Comparison of ENCODE assay signal across 13 cellular contexts in genomic region chr10:67696029-67696428, GRCh38. TPM values are rescaled to one million over a fixed set of nuclear protein-coding genes. Genes with fewer than 3 reads are reported as not detected.
DNase-seq lines count a peak whose midpoint lies in the region; ATAC-seq and TF ChIP-seq lines count a peak whose summit lies in the region.
"Had no signal": no experiment of that assay in that cellular context is flagged by ENCODE, and none has a peak within 500 bp of the region (broad histone marks: within the 10 kb centered on the region; RNA-seq: fewer than 3 reads in every experiment).

CTNNA3 (minus strand) TSS chr10:67696195.

- no peak within 1 kb of the TSS for H2AFZ ChIP-seq in H9 (ENCODE audit: low read length)

- no peak within 1 kb of the TSS for H4K91ac ChIP-seq in H9 (ENCODE audit: insufficient read length, low read depth, low read length)

- no peaks in the 10 kb centered on the region for H3K23me2 ChIP-seq in H9 (ENCODE audit: insufficient read length, low read depth, low read length, poor library complexity, severe bottlenecking)

- no peak within 1 kb of the TSS for H2BK120ac ChIP-seq in H9 (ENCODE audit: low read depth, low read length, poor library complexity, severe bottlenecking)

- no peak within 1 kb of the TSS for H2BK20ac ChIP-seq in H9 (ENCODE audit: low read depth, low read length, poor library complexity, severe bottlenecking)

- H2BK5ac ChIP-seq in H9 (ENCODE audit: insufficient read length, low read length), result no peak within 1 kb of the TSS

- H3K9me3 ChIP-seq in gastroesophageal sphincter (no peaks in the 10 kb centered on the region), gastrocnemius medialis (no peaks in the 10 kb centered on the region), H9 (ENCODE audit: control insufficient read depth, low read depth, low read length) (no peaks in the 10 kb centered on the region)
- H3K9me3 ChIP-seq: BLaER1 treated with 17β-estradiol and CSF1 and Interleukin-3, amounts not matched to agents 10 nM and 100 nM; SJSA1 had no signal

- H3T11ph ChIP-seq in H9 (ENCODE audit: low read length), result no peak within 1 kb of the TSS

- no peak within 1 kb of the TSS for H3K18ac ChIP-seq in H9 (ENCODE audit: insufficient read length, low read depth, low read length)

- H3K27ac Mint-ChIP-seq in H9, result peak within 1 kb of the TSS in 1 of 3 experiments; percentile 71; a peak in 1 of 7 replicates
- H3K27ac Mint-ChIP-seq: activated CD4-positive, alpha-beta T cell treated with anti-CD3 and anti-CD28 coated beads for 36 hours; activated naive CD4-positive, alpha-beta T cell treated with anti-CD3 and anti-CD28 coated beads, Interleukin-2, amount 50 U/mL, for 24 hours had no signal

- no peak within 1 kb of the TSS for H3K4me2 ChIP-seq in H9 (ENCODE audit: insufficient read depth, insufficient read length, low read length)
- H3K4me2 ChIP-seq: BLaER1 treated with 17β-estradiol and CSF1 and Interleukin-3, amounts not matched to agents 10 nM and 100 nM had no signal

- no peak within 1 kb of the TSS for H3K56ac ChIP-seq in H9 (ENCODE audit: insufficient read length, low read depth, low read length)

- no peaks in the 10 kb centered on the region for H3K4me1 Mint-ChIP-seq in H9

- WGBS in gastroesophageal sphincter (ENCODE audit: low coverage in 1 of 2), 2 donors, result 3% methylated on average over 6 of the region's 6 CpGs; no CpG with 5 or more reads in 1 of the 2 donors
- WGBS in H9 (ENCODE audit: extremely low coverage, insufficient read length, low lambda C conversion rate), result no CpG with 5 or more reads among the region's 6 CpGs

- no peak within 1 kb of the TSS for H4K8ac ChIP-seq in H9 (replicated peaks; ENCODE audit: insufficient read length, low read depth, low read length)

- H3K4me1 ChIP-seq in gastroesophageal sphincter (peaks cover 0 to 31% (median 6%) of the 10 kb centered on the region in 3 donors), gastrocnemius medialis (peaks cover 14 to 17% of the 10 kb centered on the region in 2 donors), H9 (ENCODE audit: insufficient read depth, low read length) (no peaks in the 10 kb centered on the region)
- H3K4me1 ChIP-seq: BLaER1 treated with 17β-estradiol and CSF1 and Interleukin-3, amounts not matched to agents 10 nM and 100 nM; SJSA1 had no signal

- H3K14ac ChIP-seq in H9 (ENCODE audit: insufficient read depth, low read length), result no peak within 1 kb of the TSS

- no peaks in the 10 kb centered on the region for H3K79me1 ChIP-seq in H9 (ENCODE audit: insufficient read depth, low read depth, low read length, poor library complexity, severe bottlenecking)

- H3K9me3 Mint-ChIP-seq in H9, result peaks cover 18 to 21% of the 10 kb centered on the region in 2 experiments
- H3K9me3 Mint-ChIP-seq: activated naive CD4-positive, alpha-beta T cell treated with anti-CD3 and anti-CD28 coated beads, Interleukin-2, amount 50 U/mL, for 24 hours had no signal

- no peaks in the 10 kb centered on the region for H4K20me1 ChIP-seq in H9 (ENCODE audit: control insufficient read depth, insufficient read depth, insufficient read length)
- H4K20me1 ChIP-seq: BLaER1 treated with 17β-estradiol and CSF1 and Interleukin-3, amounts not matched to agents 10 nM and 100 nM had no signal

- H3K4ac ChIP-seq in H9 (ENCODE audit: low read depth, low read length), result no peak within 1 kb of the TSS

- no peak within 1 kb of the TSS for H4K5ac ChIP-seq in H9 (ENCODE audit: insufficient read length, low read depth, low read length)

- H2BK12ac ChIP-seq in H9 (ENCODE audit: insufficient read length, low read depth, low read length), result no peak within 1 kb of the TSS

- H3K27me3 ChIP-seq in gastroesophageal sphincter, result no peaks in the 10 kb centered on the region
- no peaks in the 10 kb centered on the region for H3K27me3 ChIP-seq in gastrocnemius medialis
- H3K27me3 ChIP-seq in H9 (ENCODE audit: insufficient read depth, low read length), result no peaks in the 10 kb centered on the region
- H3K27me3 ChIP-seq: BLaER1 treated with 17β-estradiol and CSF1 and Interleukin-3, amounts not matched to agents 10 nM and 100 nM had no signal

- H3K27me3 Mint-ChIP-seq in H9 (ENCODE audit: low read depth), result no peaks in the 10 kb centered on the region

- H3K4me3 ChIP-seq in gastroesophageal sphincter (peak within 1 kb of the TSS; percentile 44 to 67), gastrocnemius medialis (peak within 1 kb of the TSS; percentile 30 to 40 (median 34))
- H3K4me3 ChIP-seq: BLaER1 treated with 17β-estradiol and CSF1 and Interleukin-3, amounts not matched to agents 10 nM and 100 nM; SJSA1 had no signal

- no peaks in the 10 kb centered on the region for H3K79me2 ChIP-seq in H9 (ENCODE audit: insufficient read depth, low read length)

- peak within 1 kb of the TSS; percentile 60 to 81 (median 66) for H3K27ac ChIP-seq in gastroesophageal sphincter
- peak within 1 kb of the TSS in 3 of 4 donors; percentile 40 to 52 (median 46) for H3K27ac ChIP-seq in gastrocnemius medialis
- no peak within 1 kb of the TSS for H3K27ac ChIP-seq in H9 (ENCODE audit: insufficient read length, low read depth, low read length)
- H3K27ac ChIP-seq: BLaER1 treated with 17β-estradiol and CSF1 and Interleukin-3, amounts not matched to agents 10 nM and 100 nM; SJSA1 had no signal

- TF ChIP-seq CTCF in gastroesophageal sphincter (IDR thresholded peaks at IDR 0.05) (no peak), gastrocnemius medialis (IDR thresholded peaks at IDR 0.05 in 4 of 5, conservative IDR thresholded peaks at IDR 0.05 in 1 of 5) (no peak), H9 (conservative IDR thresholded peaks at IDR 0.05) (no peak)

- intact Hi-C loops in gastrocnemius medialis (cut with DNase I; ENCODE audit: low total_unique reads), result no loop called here

- H3K36me3 Mint-ChIP-seq in H9 (ENCODE audit: insufficient read depth in 1 of 3, low read depth in 3 of 3), result peaks cover 3 to 14% (median 11%) of the 10 kb centered on the region in 3 experiments; a peak in 6 of 7 replicates

- in situ Hi-C loops in gastrocnemius medialis (cut with MboI; ENCODE audit: low sequenced_read_pairs in 4 of 4), result loop anchor here (5.0 to 10.0 kb wide), 3 partner anchors 81 to 89 kb away; no protein-coding TSS in a partner anchor

- no peak within 1 kb of the TSS for H3K23ac ChIP-seq in H9 (ENCODE audit: insufficient read length, low read depth, low read length)

- H3K9ac ChIP-seq in H9 (ENCODE audit: extremely low read depth, insufficient read length, low read length), result no peak within 1 kb of the TSS

- no peaks in the 10 kb centered on the region for H3K36me3 ChIP-seq in gastroesophageal sphincter
- H3K36me3 ChIP-seq in gastrocnemius medialis, result no peaks in the 10 kb centered on the region
- H3K36me3 ChIP-seq: BLaER1 treated with 17β-estradiol and CSF1 and Interleukin-3, amounts not matched to agents 10 nM and 100 nM; SJSA1 had no signal

- TF ChIP-seq POLR2A in gastroesophageal sphincter (IDR thresholded peaks at IDR 0.05) (no peak), gastrocnemius medialis (IDR thresholded peaks at IDR 0.05) (no peak)

- ATAC-seq in GM18868 (IDR thresholded peaks at IDR 0.05; ENCODE audit: unreplicated experiment) (peak; percentile 73), HG02885 (IDR thresholded peaks at IDR 0.05; ENCODE audit: poor library complexity, unreplicated experiment) (peak; percentile 92), gastroesophageal sphincter (no peak), gastrocnemius medialis (no peak)
- ATAC-seq: activated CD4-positive, alpha-beta T cell treated with anti-CD3 and anti-CD28 coated beads for 36 hours; HepG2 had no signal

- H3K4me3 Mint-ChIP-seq in H9, result no peak within 1 kb of the TSS
- H3K4me3 Mint-ChIP-seq: activated CD4-positive, alpha-beta T cell treated with anti-CD3 and anti-CD28 coated beads for 36 hours; activated naive CD4-positive, alpha-beta T cell treated with anti-CD3 and anti-CD28 coated beads, Interleukin-2, amount 50 U/mL, for 24 hours had no signal

- no peak for TF ChIP-seq EP300 in gastroesophageal sphincter (IDR thresholded peaks at IDR 0.05)

- H2BK15ac ChIP-seq in H9 (ENCODE audit: low read depth, low read length), result no peak within 1 kb of the TSS

- DNase-seq in gastrocnemius medialis (no peak), H9 (no peak), NK-92 (lab: John Stamatoyannopoulos, UW; ENCODE audit: unreplicated experiment) (no peak), NCI-H1694 treated with DMSO at 0.1 percent for 48 hours (lab: John Stamatoyannopoulos, UW) (no peak)
- DNase-seq in stimulated activated CD4-positive, alpha-beta T cell treated with anti-CD3 and anti-CD28 coated beads, Interleukin-12 subunit alpha, Interleukin-12 subunit beta, amount 100 ng/mL, for 4 hours, result no peak
- DNase-seq: activated CD4-positive, alpha-beta T cell treated with anti-CD3 and anti-CD28 coated beads for 36 hours had no signal

- H2AK5ac ChIP-seq in H9 (ENCODE audit: insufficient read length, low read length), result no peak within 1 kb of the TSS

RNA-seq across cellular contexts. Expression of gene CTNNA3, which starts in this region (rescaled TPM):
- total RNA-seq in gastroesophageal sphincter, result 10 to 100 TPM in 2 of 4 donors, 1 to 10 TPM in 2; 5.1 to 22.0 (median 13.8) TPM
- 10 to 100 TPM; 14.3 to 49.5 (median 24.2) TPM for total RNA-seq in gastrocnemius medialis
- total RNA-seq in H9 (2021), result 2.3 and 3.3 TPM in 2 replicates
- total RNA-seq: HepG2 had no signal

Comparison
In these comparisons a context has a peak if more than half of its experiments do, and no peak if none do; other contexts are left out.
1. ATAC-seq: peak in GM18868 (single experiment) and HG02885 (single experiment); none in gastroesophageal sphincter (single experiment) and gastrocnemius medialis (0 of 2).